ENCODE assay signal across 11 cellular contexts in genomic region chr7:20954711-20955641, GRCh38.
"Had no signal": no experiment of that assay in that cellular context is flagged by ENCODE, and none has a peak within 500 bp of the region (broad histone marks: within the 10 kb centered on the region; RNA-seq: fewer than 3 reads in every experiment).

No MANE protein-coding gene starts in this region.

- H3K27me3 ChIP-seq: uterus had no signal

- H3K27me3 Mint-ChIP-seq: activated naive CD4-positive, alpha-beta T cell treated with anti-CD3 and anti-CD28 coated beads, Interleukin-2, amount 50 U/mL, for 24 hours had no signal

- H3K9me3 ChIP-seq: uterus had no signal

- H3K27ac Mint-ChIP-seq: activated naive CD4-positive, alpha-beta T cell treated with anti-CD3 and anti-CD28 coated beads, Interleukin-2, amount 50 U/mL, for 24 hours had no signal

- H3K36me3 Mint-ChIP-seq: activated naive CD4-positive, alpha-beta T cell treated with anti-CD3 and anti-CD28 coated beads, Interleukin-2, amount 50 U/mL, for 24 hours had no signal

- H3K4me3 Mint-ChIP-seq: activated naive CD4-positive, alpha-beta T cell treated with anti-CD3 and anti-CD28 coated beads, Interleukin-2, amount 50 U/mL, for 24 hours had no signal

- H3K9me3 Mint-ChIP-seq: activated naive CD4-positive, alpha-beta T cell treated with anti-CD3 and anti-CD28 coated beads, Interleukin-2, amount 50 U/mL, for 24 hours had no signal

- H3K27ac ChIP-seq: uterus had no signal

- H3K4me3 ChIP-seq: uterus had no signal

- H3K4me1 ChIP-seq: uterus had no signal

- H3K36me3 ChIP-seq: uterus had no signal

- H3K4me1 Mint-ChIP-seq: activated naive CD4-positive, alpha-beta T cell treated with anti-CD3 and anti-CD28 coated beads, Interleukin-2, amount 50 U/mL, for 24 hours had no signal

- DNase-seq: activated CD4-positive, alpha-beta T cell treated with anti-CD3 and anti-CD28 coated beads, Interleukin-2, amount 50 U/mL, for 4 hours; activated T-cell treated with anti-CD3 and anti-CD28 coated beads, Interleukin-2, amount 50 U/mL, for 1 hour; amniotic stem cell; glutamatergic neuron; midbrain; retina; small intestine; uterus had no signal

- FAIRE-seq: islet of Langerhans, small intestine, TTC549 had no signal
